Comparison of ENCODE assay signal across 20 cellular contexts in genomic region chr10:15651175-15651574, GRCh38.
"Had no signal": no experiment of that assay in that cellular context is flagged by ENCODE, and none has a peak within 500 bp of the region (broad histone marks: within the 10 kb centered on the region; RNA-seq: fewer than 3 reads in every experiment).

No MANE protein-coding gene starts in this region.

- H3K9me3 Mint-ChIP-seq: activated CD8-positive, alpha-beta T cell treated with anti-CD3 and anti-CD28 coated beads for 36 hours; activated naive CD4-positive, alpha-beta T cell treated with anti-CD3 and anti-CD28 coated beads, Interleukin-2, amount 10 ng/mL, durations not matched to agents 7 days and 5 days; activated naive CD8-positive, alpha-beta T cell treated with anti-CD3 and anti-CD28 coated beads for 36 hours; activated T-cell treated with anti-CD3 and anti-CD28 coated beads, Interleukin-2, amount 50 U/mL, for 72 hours; activated T-helper 2 cell treated with anti-CD3 and anti-CD28 coated beads, Interferon-gamma antibody, Interleukin-2, Interleukin-4, amounts not matched to agents 10 μg/mL and 5 μg/mL and 100 μg/mL, durations not matched to agents 14 hours and 24 hours and 36 hours had no signal

- H3K27me3 Mint-ChIP-seq: activated CD4-positive, alpha-beta T cell treated with anti-CD3 and anti-CD28 coated beads for 36 hours; activated CD8-positive, alpha-beta T cell treated with anti-CD3 and anti-CD28 coated beads for 36 hours; activated naive CD4-positive, alpha-beta T cell treated with anti-CD3 and anti-CD28 coated beads, Interleukin-2, amount 10 ng/mL, durations not matched to agents 7 days and 5 days had no signal

- H3K36me3 Mint-ChIP-seq: activated naive CD4-positive, alpha-beta T cell treated with anti-CD3 and anti-CD28 coated beads, Interleukin-2, amount 10 ng/mL, durations not matched to agents 7 days and 5 days; activated naive CD8-positive, alpha-beta T cell treated with anti-CD3 and anti-CD28 coated beads for 36 hours had no signal

- H3K4me1 Mint-ChIP-seq: activated CD4-positive, alpha-beta T cell treated with anti-CD3 and anti-CD28 coated beads for 36 hours; activated naive CD4-positive, alpha-beta T cell treated with anti-CD3 and anti-CD28 coated beads, Interleukin-2, amount 10 ng/mL, durations not matched to agents 7 days and 5 days; activated naive CD8-positive, alpha-beta T cell treated with anti-CD3 and anti-CD28 coated beads for 36 hours had no signal

- H3K4me3 ChIP-seq: PC-9 had no signal

- H3K27ac Mint-ChIP-seq: activated CD4-positive, alpha-beta T cell treated with anti-CD3 and anti-CD28 coated beads for 36 hours; activated CD8-positive, alpha-beta T cell treated with anti-CD3 and anti-CD28 coated beads for 36 hours; activated naive CD4-positive, alpha-beta T cell treated with anti-CD3 and anti-CD28 coated beads, Interleukin-2, amount 10 ng/mL, durations not matched to agents 7 days and 5 days; activated naive CD8-positive, alpha-beta T cell treated with anti-CD3 and anti-CD28 coated beads for 36 hours; activated T-cell treated with anti-CD3 and anti-CD28 coated beads, Interleukin-2, amount 50 U/mL, for 72 hours; activated T-helper 2 cell treated with anti-CD3 and anti-CD28 coated beads, Interferon-gamma antibody, Interleukin-2, Interleukin-4, amounts not matched to agents 10 μg/mL and 5 μg/mL and 100 μg/mL, durations not matched to agents 14 hours and 24 hours and 36 hours had no signal

- DNase-seq: activated CD4-positive, alpha-beta T cell treated with anti-CD3 and anti-CD28 coated beads for 36 hours; activated CD4-positive, alpha-beta T cell treated with anti-CD3 and anti-CD28 coated beads, Interleukin-2, amount 50 U/mL, for 1 hour; activated CD8-positive, alpha-beta memory T cell treated with anti-CD3 and anti-CD28 coated beads, Interleukin-2, amount 50 U/mL, for 4 hours; activated CD8-positive, alpha-beta T cell treated with anti-CD3 and anti-CD28 coated beads for 36 hours; activated gamma-delta T cell treated with Interleukin-2 at 50 U/mL for 16 hours; activated naive CD4-positive, alpha-beta T cell treated with anti-CD3 and anti-CD28 coated beads, Interleukin-2, amount 10 ng/mL, durations not matched to agents 7 days and 5 days; activated naive CD8-positive, alpha-beta T cell treated with anti-CD3 and anti-CD28 coated beads for 36 hours; activated T-cell treated with anti-CD3 and anti-CD28 coated beads, Interleukin-2, amount 50 U/mL, for 72 hours; Karpas-422; MM.1S; NCI-H1105; NCI-H1436; NCI-H187; NCI-H2081; NCI-H510A treated with DMSO at 0.1 percent for 48 hours; PC-9; SHP77 treated with DMSO at 0.1 percent for 48 hours; T-helper 1 cell had no signal

- H3K27ac ChIP-seq: PC-9, VCaP had no signal

- ATAC-seq: activated CD4-positive, alpha-beta T cell treated with anti-CD3 and anti-CD28 coated beads for 36 hours; activated CD8-positive, alpha-beta T cell treated with anti-CD3 and anti-CD28 coated beads for 36 hours; activated T-cell treated with anti-CD3 and anti-CD28 coated beads, Interleukin-2, amount 50 U/mL, for 72 hours had no signal

- H3K4me3 Mint-ChIP-seq: activated CD4-positive, alpha-beta T cell treated with anti-CD3 and anti-CD28 coated beads for 36 hours; activated CD8-positive, alpha-beta T cell treated with anti-CD3 and anti-CD28 coated beads for 36 hours; activated naive CD4-positive, alpha-beta T cell treated with anti-CD3 and anti-CD28 coated beads, Interleukin-2, amount 10 ng/mL, durations not matched to agents 7 days and 5 days; activated naive CD8-positive, alpha-beta T cell treated with anti-CD3 and anti-CD28 coated beads for 36 hours; activated T-cell treated with anti-CD3 and anti-CD28 coated beads, Interleukin-2, amount 50 U/mL, for 72 hours had no signal
